Comparison of ENCODE assay signal across 29 cellular contexts in genomic region chr20:58840816-58841538, GRCh38. TPM values are rescaled to one million over a fixed set of nuclear protein-coding genes. Genes with fewer than 3 reads are reported as not detected.
DNase-seq lines count a peak whose midpoint lies in the region; ATAC-seq, FAIRE-seq and TF ChIP-seq lines count a peak whose summit lies in the region.
"Had no signal": no experiment of that assay in that cellular context is flagged by ENCODE, and none has a peak within 500 bp of the region (broad histone marks: within the 10 kb centered on the region; RNA-seq: fewer than 3 reads in every experiment).

No MANE protein-coding gene starts in this region.

- no peak overlapping the region for H3K27ac Mint-ChIP-seq in MCF 10A (ENCODE audit: low read depth, unreplicated experiment)
- H3K27ac Mint-ChIP-seq: activated B cell treated with CpG ODN at 0.5 μM for 24 hours; stimulated activated effector memory CD8-positive, alpha-beta T cell treated with anti-CD3 and anti-CD28 coated beads, Interleukin-12 subunit alpha, Interleukin-12 subunit beta, amount 100 ng/mL, for 72 hours had no signal

- H3K9ac ChIP-seq in mammary epithelial cell (ENCODE audit: insufficient read depth, low read length), result no peak overlapping the region
- H3K9ac ChIP-seq in GM12878 (ENCODE audit: control insufficient read depth, insufficient read depth, low read length), result no peak overlapping the region
- peak overlapping the region; percentile 94; the same call in 1 of the 2 replicates for H3K9ac ChIP-seq in iPS-20b (ENCODE audit: low read depth, low read length)

- RAD21 ChIA-PET in GM12878 (lab: Charles Lee; ENCODE audit: unreplicated experiment), result no interaction called here

- no peak for TF ChIP-seq RAD21 in GM12878 (IDR thresholded peaks at IDR 0.05; ENCODE audit: insufficient read depth, low read depth, low read length)

- H3K27me3 ChIP-seq in mammary epithelial cell (ENCODE audit: insufficient read depth, low read length) (peaks cover 9% of the 10 kb centered on the region), GM12878 (replicated peaks in 1 of 2; ENCODE audit: control insufficient read depth in 2 of 2, insufficient read depth in 2 of 2, low read length in 1 of 2) (peaks cover 0 to 2% of the 10 kb centered on the region in 2 experiments; a peak in 3 of 4 replicates), iPS-20b (ENCODE audit: insufficient read depth, low read length) (peaks cover 46% of the 10 kb centered on the region)

- dilution Hi-C loops in mammary epithelial cell (cut with HindIII; ENCODE audit: low sequenced_read_pairs), result no loop called here

- no TSS peak for BruUV-seq in mammary epithelial cell (replicated peaks; lab: Mats Ljungman, UMichigan)
- BruUV-seq in MCF 10A (replicated peaks; lab: Mats Ljungman, UMichigan), result no TSS peak
- no TSS peak for BruUV-seq in GM12878 (replicated peaks; lab: Mats Ljungman, UMichigan)

- H3K36me3 ChIP-seq in mammary epithelial cell (ENCODE audit: insufficient read depth, low read length), result no peaks in the 10 kb centered on the region
- H3K36me3 ChIP-seq in GM12878 (ENCODE audit: control insufficient read depth in 2 of 2, insufficient read depth in 2 of 2, low read length in 1 of 2), result no peaks in the 10 kb centered on the region; a peak in 1 of 4 replicates
- H3K36me3 ChIP-seq in iPS-20b (ENCODE audit: insufficient read depth, low read depth, low read length), result no peaks in the 10 kb centered on the region
- H3K36me3 ChIP-seq: gastrocnemius medialis, upper lobe of right lung had no signal

- DNase-seq in mammary epithelial cell (peak; percentile 19), MCF 10A (ENCODE audit: unreplicated experiment) (no peak), GM12878 (ENCODE audit: low read depth, low spot score) (no peak), NCI-H1930 (lab: John Stamatoyannopoulos, UW) (no peak)
- DNase-seq: ACHN; activated B cell treated with CpG ODN at 0.5 μM for 24 hours; activated CD4-positive, alpha-beta T cell treated with anti-CD3 and anti-CD28 coated beads, Interleukin-2, amount 50 U/mL, for 48 hours; activated effector memory CD4-positive, alpha-beta T cell treated with anti-CD3 and anti-CD28 coated beads, Interleukin-2, amount 50 U/mL, for 16 hours; cerebellar nuclear complex; gastrocnemius medialis; hippocampal formation; NCI-H1092 treated with DMSO at 0.1 percent for 48 hours; NCI-H187; NCI-H526 treated with DMSO at 0.1 percent for 48 hours; posterior cingulate gyrus; Right ventricle myocardium superior; stimulated activated CD4-positive, alpha-beta T cell treated with anti-CD3 and anti-CD28 coated beads, Interleukin-12 subunit alpha, Interleukin-12 subunit beta, amount 100 ng/mL, for 4 hours; stimulated activated CD4-positive, alpha-beta T cell treated with anti-CD3 and anti-CD28 coated beads, Interleukin-4, amount 100 ng/mL, for 1 hour; upper lobe of right lung had no signal

- H3K79me2 ChIP-seq in mammary epithelial cell (ENCODE audit: insufficient read depth, low read length) (no peaks in the 10 kb centered on the region), GM12878 (ENCODE audit: control insufficient read depth, insufficient read depth, low read length) (no peaks in the 10 kb centered on the region)

- intact Hi-C loops in mammary epithelial cell (cut with micrococcal nuclease) (no loop called here), MCF 10A (cut with micrococcal nuclease) (no loop called here), GM12878 (cut with micrococcal nuclease; ENCODE audit: unreplicated experiment) (no loop called here)

- H3K27ac ChIP-seq in mammary epithelial cell (ENCODE audit: insufficient read depth, low read depth, low read length) (no peak overlapping the region), GM12878 (ENCODE audit: control insufficient read depth, insufficient read depth) (no peak overlapping the region), iPS-20b (ENCODE audit: low read length) (no peak overlapping the region)
- H3K27ac ChIP-seq: dorsolateral prefrontal cortex, gastrocnemius medialis, upper lobe of right lung had no signal

- no peaks in the 10 kb centered on the region for H3K9me3 Mint-ChIP-seq in MCF 10A (ENCODE audit: unreplicated experiment)
- H3K9me3 Mint-ChIP-seq: activated B cell treated with CpG ODN at 0.5 μM for 24 hours; neural crest cell; stimulated activated effector memory CD8-positive, alpha-beta T cell treated with anti-CD3 and anti-CD28 coated beads, Interleukin-12 subunit alpha, Interleukin-12 subunit beta, amount 100 ng/mL, for 72 hours had no signal

- CTCF ChIA-PET in mammary epithelial cell (lab: Charles Lee; ENCODE audit: low non-redundant PET), result no interaction called here
- CTCF ChIA-PET in MCF 10A (lab: Yijun Ruan, JAX), result interaction anchor here (1.2 to 1.7 kb wide), 2 partner anchors 27 to 29 kb away, joined by 3 read pairs; no protein-coding TSS in a partner anchor
- CTCF ChIA-PET in GM12878 (lab: Yijun Ruan, JAX), result no interaction called here

- H4K20me1 ChIP-seq in mammary epithelial cell (ENCODE audit: insufficient read depth, low read length), result no peaks in the 10 kb centered on the region
- H4K20me1 ChIP-seq in GM12878 (ENCODE audit: control insufficient read depth, insufficient read depth), result no peaks in the 10 kb centered on the region

- no peaks in the 10 kb centered on the region for H3K9me3 ChIP-seq in mammary epithelial cell (replicated peaks; ENCODE audit: insufficient read depth, low read length)
- H3K9me3 ChIP-seq in GM12878 (replicated peaks; ENCODE audit: control insufficient read depth, insufficient read depth, low read length), result no peaks in the 10 kb centered on the region; the same call in 1 of the 3 replicates
- H3K9me3 ChIP-seq in iPS-20b (ENCODE audit: insufficient read depth, low read depth, low read length), result no peaks in the 10 kb centered on the region
- H3K9me3 ChIP-seq: gastrocnemius medialis, upper lobe of right lung had no signal

- no peak overlapping the region for H3K4me3 Mint-ChIP-seq in MCF 10A (ENCODE audit: unreplicated experiment)

- H3K27me3 Mint-ChIP-seq in MCF 10A (ENCODE audit: insufficient read depth, unreplicated experiment), result peaks cover 32% of the 10 kb centered on the region

- TF ChIP-seq POLR2A in GM12878 (IDR thresholded peaks at IDR 0.05; ENCODE audit: low read depth, low read length), result no peak

- in situ Hi-C loops in mammary epithelial cell (cut with MboI; ENCODE audit: low sequenced_read_pairs in 2 of 2), result loop anchor here in 1 of 2 donors (25.0 kb wide), 1 partner anchor 604 kb away; the partner anchor contains the start of gene ANKRD60
- in situ Hi-C loops in GM12878 (cut with MboI), result no loop called here

- POLR2A ChIA-PET in MCF 10A (lab: Yijun Ruan, JAX) (no interaction called here), GM12878 (lab: Charles Lee) (no interaction called here)

- TF ChIP-seq EP300 in GM12878 (IDR thresholded peaks at IDR 0.05; ENCODE audit: borderline replicate concordance in 1 of 2, control insufficient read depth in 1 of 2, low read depth in 2 of 2, low read length in 2 of 2), result no peak

- no peak for FAIRE-seq in GM12878 (lab: Jason Lieb, UNC)

- WGBS in mammary epithelial cell (ENCODE audit: low coverage, missing lambda C conversion rate), result 56% methylated on average over 28 of the region's 51 CpGs
- 63% methylated on average over 51 of the region's 51 CpGs for WGBS in GM12878 (ENCODE audit: insufficient coverage, insufficient replicate concordance, low lambda C conversion rate, missing lambda C conversion rate)

- peaks cover 2% of the 10 kb centered on the region for H3K36me3 Mint-ChIP-seq in MCF 10A (ENCODE audit: insufficient read depth, unreplicated experiment)
- H3K36me3 Mint-ChIP-seq: stimulated activated effector memory CD8-positive, alpha-beta T cell treated with anti-CD3 and anti-CD28 coated beads, Interleukin-12 subunit alpha, Interleukin-12 subunit beta, amount 100 ng/mL, for 72 hours had no signal

- no peaks in the 10 kb centered on the region for H3K4me1 ChIP-seq in mammary epithelial cell (ENCODE audit: insufficient read depth, low read length)
- H3K4me1 ChIP-seq in GM12878 (ENCODE audit: control insufficient read depth, insufficient read depth, low read length), result no peaks in the 10 kb centered on the region
- peaks cover 34% of the 10 kb centered on the region for H3K4me1 ChIP-seq in iPS-20b (ENCODE audit: insufficient read depth, low read length)
- H3K4me1 ChIP-seq: upper lobe of right lung had no signal

- no peak overlapping the region for H2AFZ ChIP-seq in mammary epithelial cell (ENCODE audit: low read depth, low read length)
- no peak overlapping the region for H2AFZ ChIP-seq in GM12878 (ENCODE audit: control insufficient read depth, low read depth, low read length)

- H3K4me3 ChIP-seq in mammary epithelial cell (replicated peaks in 1 of 3; ENCODE audit: insufficient read depth in 1 of 3, low read depth in 2 of 3, low read length in 3 of 3) (no peak overlapping the region), GM12878 (no peak overlapping the region), iPS-20b (ENCODE audit: low read length) (peak overlapping the region; percentile 82)
- H3K4me3 ChIP-seq: lung, upper lobe of right lung had no signal

- no peak for ATAC-seq in GM12878
- ATAC-seq in GM21717 (IDR thresholded peaks at IDR 0.05; ENCODE audit: unreplicated experiment), result no peak
- ATAC-seq in HG02571 (IDR thresholded peaks at IDR 0.05; ENCODE audit: unreplicated experiment), result no peak
- no peak for ATAC-seq in HG02970 (IDR thresholded peaks at IDR 0.05; ENCODE audit: low FRiP score, unreplicated experiment)
- ATAC-seq: gastrocnemius medialis; sciatic nerve; stimulated activated effector memory CD8-positive, alpha-beta T cell treated with anti-CD3 and anti-CD28 coated beads, Interleukin-12 subunit alpha, Interleukin-12 subunit beta, amount 100 ng/mL, for 72 hours had no signal

- SMC1A ChIA-PET in GM12878 (lab: Charles Lee; ENCODE audit: uncharacterized antibody, unreplicated experiment), result no interaction called here

- no peak overlapping the region for H3K4me2 ChIP-seq in mammary epithelial cell (ENCODE audit: insufficient read depth, low read depth, low read length)
- no peak overlapping the region for H3K4me2 ChIP-seq in GM12878 (ENCODE audit: control insufficient read depth, insufficient read depth)

- H3K4me1 Mint-ChIP-seq in MCF 10A (ENCODE audit: insufficient read depth, unreplicated experiment), result no peaks in the 10 kb centered on the region
- H3K4me1 Mint-ChIP-seq: neural crest cell had no signal

- TF ChIP-seq CTCF in mammary epithelial cell (conservative IDR thresholded peaks at IDR 0.05 in 1 of 2, IDR thresholded peaks at IDR 0.05 in 1 of 2; ENCODE audit: extremely low read depth in 1 of 2, insufficient read depth in 1 of 2, low read depth in 1 of 2, low read length in 2 of 2), result no peak
- no peak for TF ChIP-seq CTCF in MCF 10A (IDR thresholded peaks at IDR 0.05; ENCODE audit: unreplicated experiment)
- TF ChIP-seq CTCF in GM12878 (IDR thresholded peaks at IDR 0.05 in 2 of 3, conservative IDR thresholded peaks at IDR 0.05 in 1 of 3; ENCODE audit: control insufficient read depth in 2 of 3, extremely low read depth in 1 of 3, insufficient read depth in 1 of 3, low read depth in 3 of 3, low read length in 3 of 3), result no peak

RNA-seq across cellular contexts. Expression of gene GNAS-AS1, which starts 9.7 kb away (rescaled TPM):
- total RNA-seq in mammary epithelial cell, result under 1 TPM; 0.33 to 0.73 TPM
- polyA plus RNA-seq in mammary epithelial cell, result 0.27 TPM
- not detected for polyA minus RNA-seq in mammary epithelial cell
- total RNA-seq in MCF 10A (2022), result 1.6 and 2.2 TPM in 2 replicates
- total RNA-seq in GM12878 (2013; cell fraction: nucleolus; rRNA removed), result 7.0 and 8.7 TPM in 2 replicates
- 1.9 and 2.1 TPM in 2 replicates for total RNA-seq in GM12878 (2014; rRNA removed)
- 0.74 and 0.85 TPM in 2 replicates for total RNA-seq in GM12878 (2014; rRNA removed; fragmentation: Illumina TruSeq; extraction: Trizol)
- 1.6 and 2.6 TPM in 2 replicates for total RNA-seq in GM12878 (2021)
- 0.31 TPM for polyA plus RNA-seq in GM12878 (2011; ENCODE audit: low read depth)
- 0.85 and 0.99 TPM in 2 replicates for polyA plus RNA-seq in GM12878 (2011; rRNA removed)
- 0.99 and 1.7 TPM in 2 replicates for polyA plus RNA-seq in GM12878 (2011; cell fraction: cytosol; rRNA removed)
- 3.7 and 4.7 TPM in 2 replicates for polyA plus RNA-seq in GM12878 (2011; cell fraction: nucleus; rRNA removed)
- 0.45 and 0.58 TPM in 2 replicates for polyA plus RNA-seq in GM12878 (2012)
- 0.36 and 0.66 TPM in 2 replicates for polyA plus RNA-seq in GM12878 (2014; fragmentation: Illumina TruSeq; extraction: Trizol)
- under 1 TPM; 0.06 to 0.35 TPM for polyA plus RNA-seq in GM12878 (2014; fragmentation: Nextera tagmentation; extraction: Ambion mirVana)
- polyA plus RNA-seq in GM12878 (2014; rRNA removed), result 1.7 and 2.1 TPM in 2 replicates
- 1 to 10 TPM; 1.4 to 2.7 TPM for polyA plus RNA-seq in GM12878 (2016; fragmentation: Nextera tagmentation; extraction: Ambion mirVana)
- polyA minus RNA-seq in GM12878 (2011; rRNA and poly(A)+ RNA removed), result 0.46 and 1.2 TPM in 2 replicates
- 0.62 and 0.67 TPM in 2 replicates for polyA minus RNA-seq in GM12878 (2011; cell fraction: cytosol; rRNA and poly(A)+ RNA removed)
- 2.5 and 5.3 TPM in 2 replicates for polyA minus RNA-seq in GM12878 (2011; cell fraction: nucleus; rRNA and poly(A)+ RNA removed)
- total RNA-seq: G401, gastrocnemius medialis had no signal

RNA-seq across cellular contexts. Expression of gene GNAS, which starts 11.5 kb away (rescaled TPM):
- total RNA-seq in mammary epithelial cell (100 to 1,000 TPM; 289 to 682 TPM), MCF 10A (2022) (629 and 715 TPM in 2 replicates), GM12878 (2014; rRNA removed) (399 and 405 TPM in 2 replicates), GM12878 (2014; rRNA removed; fragmentation: Illumina TruSeq; extraction: Trizol) (368 and 389 TPM in 2 replicates), GM12878 (2021) (792 and 818 TPM in 2 replicates)
- polyA plus RNA-seq in mammary epithelial cell (1,072 TPM), GM12878 (2011; rRNA removed) (449 and 706 TPM in 2 replicates), GM12878 (2014; fragmentation: Illumina TruSeq; extraction: Trizol) (838 and 950 TPM in 2 replicates), GM12878 (2014; fragmentation: Nextera tagmentation; extraction: Ambion mirVana) (100 to 1,000 TPM; 242 to 344 TPM), GM12878 (2014; rRNA removed) (625 and 680 TPM in 2 replicates), GM12878 (2016; fragmentation: Nextera tagmentation; extraction: Ambion mirVana) (100 to 1,000 TPM; 209 to 261 TPM)
- polyA minus RNA-seq in mammary epithelial cell, result 1,722 TPM
- total RNA-seq in GM12878 (2013; cell fraction: nucleolus; rRNA removed), result 232 and 244 TPM in 2 replicates
- polyA plus RNA-seq in GM12878 (2011; ENCODE audit: low read depth), result 423 TPM
- polyA plus RNA-seq in GM12878 (2011; cell fraction: cytosol; rRNA removed), result 1,135 and 2,097 TPM in 2 replicates
- polyA plus RNA-seq in GM12878 (2011; cell fraction: nucleus; rRNA removed), result 809 and 1,021 TPM in 2 replicates
- polyA plus RNA-seq in GM12878 (2012), result 750 and 915 TPM in 2 replicates
- 1,102 and 1,227 TPM in 2 replicates for polyA minus RNA-seq in GM12878 (2011; rRNA and poly(A)+ RNA removed)
- 416 and 532 TPM in 2 replicates for polyA minus RNA-seq in GM12878 (2011; cell fraction: cytosol; rRNA and poly(A)+ RNA removed)
- polyA minus RNA-seq in GM12878 (2011; cell fraction: nucleus; rRNA and poly(A)+ RNA removed), result 176 and 287 TPM in 2 replicates
